ENCODE assay signal across 16 cellular contexts in the genomic region with DNA sequence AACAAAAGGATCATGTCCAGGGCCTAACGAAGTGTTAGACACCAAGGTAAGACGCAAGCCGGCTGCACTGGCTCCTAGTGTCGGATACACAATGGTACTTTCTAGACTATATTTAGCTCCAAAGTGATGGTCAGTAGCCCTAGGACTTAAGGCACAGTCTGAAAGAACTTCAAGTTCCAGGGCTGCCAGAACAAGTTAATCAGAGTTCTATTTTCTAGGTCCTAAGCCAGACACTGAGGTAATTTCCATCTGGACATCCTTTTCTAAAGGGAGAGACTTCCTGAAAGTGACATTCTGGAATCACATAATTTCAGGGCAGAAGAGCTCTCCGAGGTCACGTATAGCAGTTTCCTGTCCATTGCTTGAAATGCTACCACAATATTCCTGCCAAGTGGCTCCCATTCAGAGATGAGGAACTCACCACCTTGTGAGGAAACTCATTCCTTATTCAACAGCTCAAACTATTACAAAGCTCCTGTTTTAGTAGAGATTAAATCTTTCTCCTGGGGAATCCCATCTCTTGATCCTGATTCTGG.
DNase-seq lines count a peak whose midpoint lies in the region; ATAC-seq and TF ChIP-seq lines count a peak whose summit lies in the region.
"Had no signal": no experiment of that assay in that cellular context is flagged by ENCODE, and none has a peak within 500 bp of the region (broad histone marks: within the 10 kb centered on the region; RNA-seq: fewer than 3 reads in every experiment).

No MANE protein-coding gene starts in this region.

- H3K27ac Mint-ChIP-seq in effector memory CD8-positive, alpha-beta T cell, result no peak overlapping the region
- H3K27ac Mint-ChIP-seq: HFFc6, T-cell had no signal

- TF ChIP-seq EP300 in sigmoid colon (IDR thresholded peaks at IDR 0.05), result no peak

- H3K9me3 ChIP-seq in sigmoid colon, result no peaks in the 10 kb centered on the region

- H3K4me1 ChIP-seq in sigmoid colon, result no peaks in the 10 kb centered on the region

- TF ChIP-seq CTCF in sigmoid colon (IDR thresholded peaks at IDR 0.05), result no peak

- TF ChIP-seq POLR2A in sigmoid colon (IDR thresholded peaks at IDR 0.05), result no peak

- no peaks in the 10 kb centered on the region for H3K36me3 ChIP-seq in sigmoid colon
- H3K36me3 ChIP-seq: spleen had no signal

- H3K27me3 ChIP-seq in sigmoid colon, result no peaks in the 10 kb centered on the region
- H3K27me3 ChIP-seq: spleen had no signal

- H3K4me3 ChIP-seq in sigmoid colon, result no peak overlapping the region
- H3K4me3 ChIP-seq: spleen had no signal

- DNase-seq in HT1080 (ENCODE audit: low read depth) (peak; percentile 13), dermis blood vessel endothelial cell (peak; percentile 88), kidney tubule cell (ENCODE audit: low spot score) (peak; percentile 5), sigmoid colon (peak; percentile 69), islet precursor cell (no peak), GDM1 (lab: John Stamatoyannopoulos, UW) (no peak)
- no peak for DNase-seq in effector memory CD8-positive, alpha-beta T cell
- no peak for DNase-seq in stimulated activated CD4-positive, alpha-beta T cell treated with anti-CD3 and anti-CD28 coated beads, Interleukin-4, amount 100 ng/mL, for 1 hour
- DNase-seq: activated naive CD4-positive, alpha-beta T cell treated with anti-CD3 and anti-CD28 coated beads, Interleukin-2, amount 50 U/mL, for 16 hours; DMS153; HFFc6; NCI-H1694 treated with DMSO at 0.1 percent for 48 hours; NCI-H524 treated with DMSO at 0.1 percent for 48 hours; spleen; T-cell had no signal

- H3K4me1 Mint-ChIP-seq in effector memory CD8-positive, alpha-beta T cell (ENCODE audit: low read depth in 2 of 2), result no peaks in the 10 kb centered on the region
- H3K4me1 Mint-ChIP-seq: T-cell had no signal

- H3K27ac ChIP-seq in sigmoid colon, result peak overlapping the region in 3 of 4 donors; percentile 22 to 54 (median 36)
- H3K27ac ChIP-seq: spleen had no signal

- peaks cover 29 to 32% of the 10 kb centered on the region in 2 donors for H3K27me3 Mint-ChIP-seq in effector memory CD8-positive, alpha-beta T cell

- 86 to 87% methylated on average over 6 of the region's 6 CpGs for WGBS in sigmoid colon, 2 donors

- peaks cover 0 to 2% of the 10 kb centered on the region in 2 donors for H3K9me3 Mint-ChIP-seq in effector memory CD8-positive, alpha-beta T cell

- H3K36me3 Mint-ChIP-seq in effector memory CD8-positive, alpha-beta T cell (ENCODE audit: insufficient read depth), result no peaks in the 10 kb centered on the region
- H3K36me3 Mint-ChIP-seq: T-cell had no signal

- ATAC-seq in effector memory CD8-positive, alpha-beta T cell (replicated peaks), result no peak
- ATAC-seq: Panc1, T-cell had no signal

- intact Hi-C loops in sigmoid colon (cut with DNase I), result no loop called here

- no peak overlapping the region for H3K4me3 Mint-ChIP-seq in effector memory CD8-positive, alpha-beta T cell
- H3K4me3 Mint-ChIP-seq: HFFc6, T-cell had no signal

Comparison
In these comparisons a context has a peak if more than half of its experiments do, and no peak if none do; other contexts are left out.
1. DNase-seq: peak in HT1080 (single experiment), dermis blood vessel endothelial cell (single experiment), kidney tubule cell (single experiment) and sigmoid colon (single experiment); none in islet precursor cell (single experiment), effector memory CD8-positive, alpha-beta T cell (0 of 3), GDM1 (single experiment) and stimulated activated CD4-positive, alpha-beta T cell treated with anti-CD3 and anti-CD28 coated beads, Interleukin-4, amount 100 ng/mL, for 1 hour (single experiment).